ENCODE assay signal across 1 cellular context in genomic region chr11:111938687-111939160, GRCh38.
TF ChIP-seq lines count a peak whose summit lies in the region.

No MANE protein-coding gene starts in this region.

TF ChIP-seq in SK-N-SH treated with all-trans-retinoic acid at 6 μM for 48 hours, 23 proteins besides CTCF, POLR2A, EP300 and RAD21 (continued from another document):
- TF ChIP-seq BACH2 (CRISPR knock-in tag; IDR thresholded peaks at IDR 0.05; ENCODE audit: borderline replicate concordance): no peak
- TF ChIP-seq TSHZ2 (CRISPR knock-in tag; IDR thresholded peaks at IDR 0.05): no peak
- TF ChIP-seq CREB5 (CRISPR knock-in tag; IDR thresholded peaks at IDR 0.05; ENCODE audit: low read depth): no peak
- no peak for TF ChIP-seq RARB (CRISPR knock-in tag; IDR thresholded peaks at IDR 0.05)
- TF ChIP-seq ESRRG (CRISPR knock-in tag; IDR thresholded peaks at IDR 0.05): no peak
- no peak for TF ChIP-seq TOX (CRISPR knock-in tag; IDR thresholded peaks at IDR 0.05; ENCODE audit: borderline replicate concordance)
- no peak for TF ChIP-seq ZNF70 (CRISPR knock-in tag; IDR thresholded peaks at IDR 0.05)
